ENCODE assay signal across 8 cellular contexts in genomic region chr5:132420706-132421272, GRCh38. TPM values are rescaled to one million over a fixed set of nuclear protein-coding genes. Genes with fewer than 3 reads are reported as not detected.
DNase-seq lines count a peak whose midpoint lies in the region; ATAC-seq and TF ChIP-seq lines count a peak whose summit lies in the region.

No MANE protein-coding gene starts in this region.

- no peak for TF ChIP-seq CTCF in foreskin fibroblast (IDR thresholded peaks at IDR 0.05; ENCODE audit: low read depth, low read length)

- H3K36me3 Mint-ChIP-seq in T-helper 17 cell (ENCODE audit: low read depth) (peaks cover 10% of the 10 kb centered on the region), immature natural killer cell (peaks cover 46 to 65% (median 46%) of the 10 kb centered on the region in 3 donors)

- H3K27me3 Mint-ChIP-seq in T-helper 17 cell (no peaks in the 10 kb centered on the region), immature natural killer cell (ENCODE audit: low read depth in 3 of 3) (peaks cover 6 to 15% (median 8%) of the 10 kb centered on the region in 3 donors)

- peak; percentile 36 for ATAC-seq in GM18517 (IDR thresholded peaks at IDR 0.05; ENCODE audit: unreplicated experiment)
- ATAC-seq in HG02642 (IDR thresholded peaks at IDR 0.05; ENCODE audit: poor library complexity, unreplicated experiment), result peak; percentile 50
- peak; percentile 21 for ATAC-seq in T-helper 17 cell
- no peak for ATAC-seq in GM19328 (IDR thresholded peaks at IDR 0.05; ENCODE audit: unreplicated experiment)

- H3K4me3 Mint-ChIP-seq in T-helper 17 cell (peak overlapping the region; percentile 83), immature natural killer cell (peak overlapping the region; percentile 71 to 87 (median 84))

- DNase-seq in T-helper 17 cell, result no peak
- peak; percentile 52 to 57 (median 56) for DNase-seq in immature natural killer cell
- DNase-seq in foreskin fibroblast, result no peak
- no peak for DNase-seq in COR-L47 (lab: John Stamatoyannopoulos, UW)
- no peak for DNase-seq in activated CD4-positive, CD25-positive, alpha-beta regulatory T cell (lab: John Stamatoyannopoulos, UW)

- no peaks in the 10 kb centered on the region for H3K9me3 Mint-ChIP-seq in immature natural killer cell

- H3K27ac Mint-ChIP-seq in T-helper 17 cell (peak overlapping the region; percentile 99), immature natural killer cell (peak overlapping the region; percentile 98 to 100 (median 99))

- H3K4me1 Mint-ChIP-seq in T-helper 17 cell (peaks cover 84% of the 10 kb centered on the region), immature natural killer cell (peaks cover 98 to 100% of the 10 kb centered on the region in 2 donors)

- no peaks in the 10 kb centered on the region for H3K9me3 ChIP-seq in T-helper 17 cell (ENCODE audit: control insufficient read depth, low read length, poor library complexity, severe bottlenecking)

- no peak overlapping the region for H3K4me3 ChIP-seq in foreskin fibroblast (ENCODE audit: low read depth in 1 of 2, low read length in 2 of 2)

RNA-seq across cellular contexts. Expression of gene SLC22A5, which starts 51.3 kb away (rescaled TPM):
- total RNA-seq in T-helper 17 cell, result 1 to 10 TPM; 3.4 to 3.7 TPM
- polyA plus RNA-seq in immature natural killer cell, result 1 to 10 TPM; 1.1 to 1.5 (median 1.5) TPM

Comparison
In these comparisons a context has a peak if more than half of its experiments do, and no peak if none do; other contexts are left out.
1. DNase-seq: peak in immature natural killer cell (3 of 3); none in T-helper 17 cell (0 of 3), foreskin fibroblast (0 of 2), COR-L47 (single experiment) and activated CD4-positive, CD25-positive, alpha-beta regulatory T cell (0 of 4).